27 cellular contexts compared by ENCODE assay signal in genomic region chr4:2762048-2762447, GRCh38. TPM values are rescaled to one million over a fixed set of nuclear protein-coding genes. Genes with fewer than 3 reads are reported as not detected.
DNase-seq lines count a peak whose midpoint lies in the region; ATAC-seq and TF ChIP-seq lines count a peak whose summit lies in the region.
"Had no signal": no experiment of that assay in that cellular context is flagged by ENCODE, and none has a peak within 500 bp of the region (broad histone marks: within the 10 kb centered on the region; RNA-seq: fewer than 3 reads in every experiment).

No MANE protein-coding gene starts in this region.

- no peaks in the 10 kb centered on the region for H3K36me3 Mint-ChIP-seq in stimulated activated effector memory CD8-positive, alpha-beta T cell treated with anti-CD3 and anti-CD28 coated beads, Interleukin-12 subunit alpha, Interleukin-12 subunit beta, amount 100 ng/mL, for 72 hours
- H3K36me3 Mint-ChIP-seq: CD8-positive, alpha-beta memory T cell; naive thymus-derived CD4-positive, alpha-beta T cell; WTC11 had no signal

- no peaks in the 10 kb centered on the region for H3F3A ChIP-seq in smooth muscle cell (ENCODE audit: low read depth)

- H3K4me3 Mint-ChIP-seq in stimulated activated effector memory CD8-positive, alpha-beta T cell treated with anti-CD3 and anti-CD28 coated beads, Interleukin-12 subunit alpha, Interleukin-12 subunit beta, amount 100 ng/mL, for 72 hours = no peak overlapping the region
- H3K4me3 Mint-ChIP-seq: activated CD4-positive, alpha-beta T cell treated with anti-CD3 and anti-CD28 coated beads, Interleukin-2, amount 10 ng/mL, durations not matched to agents 7 days and 5 days; activated T-cell treated with anti-CD3 and anti-CD28 coated beads, Interleukin-2, amount 50 U/mL, for 24 hours; WTC11 had no signal

- 88% methylated on average over 5 of the region's 5 CpGs for WGBS in smooth muscle cell (ENCODE audit: low lambda C conversion rate)

- peaks cover 8% of the 10 kb centered on the region for H3K4me1 ChIP-seq in colonic mucosa
- H3K4me1 ChIP-seq in mucosa of rectum (ENCODE audit: control insufficient read depth in 2 of 2, insufficient read depth in 2 of 2, low read length in 2 of 2) = peaks cover 34 to 47% of the 10 kb centered on the region in 2 donors
- H3K4me1 ChIP-seq in smooth muscle cell (ENCODE audit: low read depth) = no peaks in the 10 kb centered on the region
- H3K4me1 ChIP-seq: foreskin keratinocyte had no signal

- DNase-seq in GM10266 (ENCODE audit: extremely low spot score) (peak; percentile 13), colonic mucosa (no peak), MG63 (no peak), NCI-H1930 (lab: John Stamatoyannopoulos, UW) (no peak), smooth muscle cell (lab: John Stamatoyannopoulos, UW; ENCODE audit: unreplicated experiment) (no peak)
- DNase-seq in stimulated activated effector memory CD8-positive, alpha-beta T cell treated with anti-CD3 and anti-CD28 coated beads, Interleukin-12 subunit alpha, Interleukin-12 subunit beta, amount 100 ng/mL, for 72 hours (ENCODE audit: low spot score in 2 of 2) = no peak
- DNase-seq: activated CD4-positive, alpha-beta T cell treated with anti-CD3 and anti-CD28 coated beads, Interleukin-2, amount 10 ng/mL, durations not matched to agents 7 days and 5 days; activated gamma-delta T cell; CD8-positive, alpha-beta memory T cell; central memory CD4-positive, alpha-beta T cell; esophagus squamous epithelium; foreskin keratinocyte; head of caudate nucleus; islet precursor cell; left ventricle myocardium inferior; naive thymus-derived CD4-positive, alpha-beta T cell; NCI-H1092; NCI-H187; NCI-H2171 treated with DMSO at 0.1 percent for 48 hours; NCI-H524 treated with DMSO at 0.1 percent for 48 hours; stimulated activated CD4-positive, alpha-beta T cell treated with anti-CD3 and anti-CD28 coated beads, Interleukin-2, amount 100 ng/mL, for 24 hours; T-helper 1 cell had no signal

- no peaks in the 10 kb centered on the region for H3K36me3 ChIP-seq in colonic mucosa
- H3K36me3 ChIP-seq in mucosa of rectum (ENCODE audit: control insufficient read depth in 2 of 2, insufficient read depth in 2 of 2, low read length in 2 of 2) = no peaks in the 10 kb centered on the region
- H3K36me3 ChIP-seq in MG63 = no peaks in the 10 kb centered on the region
- no peaks in the 10 kb centered on the region for H3K36me3 ChIP-seq in smooth muscle cell (ENCODE audit: low read depth)
- H3K36me3 ChIP-seq: esophagus squamous epithelium, left ventricle myocardium inferior, tibial artery had no signal

- peak overlapping the region; percentile 20 to 77 for H3K9ac ChIP-seq in colonic mucosa (ENCODE audit: low read depth in 2 of 2, low read length in 2 of 2)
- peak overlapping the region; percentile 75 to 86 for H3K9ac ChIP-seq in mucosa of rectum (ENCODE audit: low read depth in 1 of 2, low read length in 2 of 2)
- no peak overlapping the region for H3K9ac ChIP-seq in smooth muscle cell (ENCODE audit: low read depth)

- no peak for ATAC-seq in stimulated activated effector memory CD8-positive, alpha-beta T cell treated with anti-CD3 and anti-CD28 coated beads, Interleukin-12 subunit alpha, Interleukin-12 subunit beta, amount 100 ng/mL, for 72 hours
- ATAC-seq: foreskin keratinocyte; naive thymus-derived CD4-positive, alpha-beta T cell; WTC11 had no signal

- H3K9me3 ChIP-seq in colonic mucosa = no peaks in the 10 kb centered on the region
- no peaks in the 10 kb centered on the region for H3K9me3 ChIP-seq in mucosa of rectum (ENCODE audit: control insufficient read depth in 2 of 2, low read length in 2 of 2)
- no peaks in the 10 kb centered on the region for H3K9me3 ChIP-seq in MG63
- H3K9me3 ChIP-seq in smooth muscle cell (replicated peaks; ENCODE audit: low read depth) = no peaks in the 10 kb centered on the region
- H3K9me3 ChIP-seq: esophagus squamous epithelium, left ventricle myocardium inferior, tibial artery had no signal

- intact Hi-C loops in colonic mucosa (cut with DNase I) = loop anchor here (5.0 kb wide), 1 partner anchor 170 kb away; no protein-coding TSS in a partner anchor

- H3K27ac ChIP-seq in colonic mucosa = peak overlapping the region; percentile 95
- H3K27ac ChIP-seq in mucosa of rectum (ENCODE audit: low read depth in 2 of 2, low read length in 2 of 2) = peak overlapping the region; percentile 96 to 99
- H3K27ac ChIP-seq in smooth muscle cell (ENCODE audit: low read depth) = no peak overlapping the region
- H3K27ac ChIP-seq: foreskin keratinocyte, left ventricle myocardium inferior, skin epidermis, tibial artery had no signal

- no peaks in the 10 kb centered on the region for H4K20me1 ChIP-seq in smooth muscle cell (ENCODE audit: low read depth)

- H3K4me1 Mint-ChIP-seq in stimulated activated effector memory CD8-positive, alpha-beta T cell treated with anti-CD3 and anti-CD28 coated beads, Interleukin-12 subunit alpha, Interleukin-12 subunit beta, amount 100 ng/mL, for 72 hours = peaks cover 28% of the 10 kb centered on the region

- no peak overlapping the region for H3K4me2 ChIP-seq in smooth muscle cell

- no peak for TF ChIP-seq CTCF in GM10266 (IDR thresholded peaks at IDR 0.05; ENCODE audit: control insufficient read depth, insufficient read depth, low read depth, missing control alignments)
- TF ChIP-seq CTCF in colonic mucosa (IDR thresholded peaks at IDR 0.05) = no peak
- no peak for TF ChIP-seq CTCF in smooth muscle cell (IDR thresholded peaks at IDR 0.05; ENCODE audit: borderline replicate concordance, insufficient read depth, poor library complexity, severe bottlenecking)

- no peak overlapping the region for H3K4me3 ChIP-seq in colonic mucosa
- peak overlapping the region; percentile 20 to 36 for H3K4me3 ChIP-seq in mucosa of rectum (ENCODE audit: low read length in 2 of 2)
- no peak overlapping the region for H3K4me3 ChIP-seq in MG63
- H3K4me3 ChIP-seq in smooth muscle cell = no peak overlapping the region
- H3K4me3 ChIP-seq: esophagus squamous epithelium, left ventricle myocardium inferior, skin epidermis, tibial artery had no signal

- H3K79me2 ChIP-seq in smooth muscle cell (ENCODE audit: low read depth) = no peaks in the 10 kb centered on the region

- H3K27me3 ChIP-seq in colonic mucosa = no peaks in the 10 kb centered on the region
- H3K27me3 ChIP-seq in mucosa of rectum (ENCODE audit: control insufficient read depth in 2 of 2, insufficient read depth in 2 of 2, low read length in 2 of 2) = no peaks in the 10 kb centered on the region
- no peaks in the 10 kb centered on the region for H3K27me3 ChIP-seq in MG63
- no peaks in the 10 kb centered on the region for H3K27me3 ChIP-seq in smooth muscle cell (ENCODE audit: low read depth)
- H3K27me3 ChIP-seq: esophagus squamous epithelium, foreskin keratinocyte, tibial artery had no signal

- no peaks in the 10 kb centered on the region for H3K9me3 Mint-ChIP-seq in stimulated activated effector memory CD8-positive, alpha-beta T cell treated with anti-CD3 and anti-CD28 coated beads, Interleukin-12 subunit alpha, Interleukin-12 subunit beta, amount 100 ng/mL, for 72 hours
- H3K9me3 Mint-ChIP-seq: activated CD4-positive, alpha-beta T cell treated with anti-CD3 and anti-CD28 coated beads, Interleukin-2, amount 10 ng/mL, durations not matched to agents 7 days and 5 days; activated T-cell treated with anti-CD3 and anti-CD28 coated beads, Interleukin-2, amount 50 U/mL, for 24 hours; CD8-positive, alpha-beta memory T cell; naive thymus-derived CD4-positive, alpha-beta T cell had no signal

- peak overlapping the region; percentile 80 for H3K27ac Mint-ChIP-seq in stimulated activated effector memory CD8-positive, alpha-beta T cell treated with anti-CD3 and anti-CD28 coated beads, Interleukin-12 subunit alpha, Interleukin-12 subunit beta, amount 100 ng/mL, for 72 hours
- H3K27ac Mint-ChIP-seq: activated CD4-positive, alpha-beta T cell treated with anti-CD3 and anti-CD28 coated beads, Interleukin-2, amount 10 ng/mL, durations not matched to agents 7 days and 5 days; activated T-cell treated with anti-CD3 and anti-CD28 coated beads, Interleukin-2, amount 50 U/mL, for 24 hours had no signal

- H2AFZ ChIP-seq in smooth muscle cell (ENCODE audit: low read depth) = no peak overlapping the region

RNA-seq across cellular contexts. Expression of gene TNIP2, which starts 5.9 kb away (rescaled TPM):
- total RNA-seq in colonic mucosa (10 to 100 TPM; 43.6 to 61.3 TPM), smooth muscle cell (23.8 and 24.7 TPM in 2 replicates)
- 32.5 and 78.0 TPM in 2 replicates for total RNA-seq in MG63 (2014; rRNA removed; shearing (Covaris generic); ENCODE audit: low replicate concordance)
- polyA plus RNA-seq in smooth muscle cell = 37.5 and 40.7 TPM in 2 replicates

RNA-seq across cellular contexts. Expression of gene SH3BP2, which starts 30.8 kb away (rescaled TPM):
- total RNA-seq in colonic mucosa (10 to 100 TPM; 62.2 to 70.8 TPM), smooth muscle cell (19.3 and 23.8 TPM in 2 replicates)
- 9.0 and 9.6 TPM in 2 replicates for total RNA-seq in MG63 (2014; rRNA removed; shearing (Covaris generic); ENCODE audit: low replicate concordance)
- 17.3 and 27.4 TPM in 2 replicates for polyA plus RNA-seq in smooth muscle cell

Comparison
In these comparisons a context has a peak if more than half of its experiments do, and no peak if none do; other contexts are left out.
1. H3K4me3 ChIP-seq: peak in mucosa of rectum (2 of 2); none in colonic mucosa (single experiment), MG63 (single experiment) and smooth muscle cell (single experiment).